In the genomic region with DNA sequence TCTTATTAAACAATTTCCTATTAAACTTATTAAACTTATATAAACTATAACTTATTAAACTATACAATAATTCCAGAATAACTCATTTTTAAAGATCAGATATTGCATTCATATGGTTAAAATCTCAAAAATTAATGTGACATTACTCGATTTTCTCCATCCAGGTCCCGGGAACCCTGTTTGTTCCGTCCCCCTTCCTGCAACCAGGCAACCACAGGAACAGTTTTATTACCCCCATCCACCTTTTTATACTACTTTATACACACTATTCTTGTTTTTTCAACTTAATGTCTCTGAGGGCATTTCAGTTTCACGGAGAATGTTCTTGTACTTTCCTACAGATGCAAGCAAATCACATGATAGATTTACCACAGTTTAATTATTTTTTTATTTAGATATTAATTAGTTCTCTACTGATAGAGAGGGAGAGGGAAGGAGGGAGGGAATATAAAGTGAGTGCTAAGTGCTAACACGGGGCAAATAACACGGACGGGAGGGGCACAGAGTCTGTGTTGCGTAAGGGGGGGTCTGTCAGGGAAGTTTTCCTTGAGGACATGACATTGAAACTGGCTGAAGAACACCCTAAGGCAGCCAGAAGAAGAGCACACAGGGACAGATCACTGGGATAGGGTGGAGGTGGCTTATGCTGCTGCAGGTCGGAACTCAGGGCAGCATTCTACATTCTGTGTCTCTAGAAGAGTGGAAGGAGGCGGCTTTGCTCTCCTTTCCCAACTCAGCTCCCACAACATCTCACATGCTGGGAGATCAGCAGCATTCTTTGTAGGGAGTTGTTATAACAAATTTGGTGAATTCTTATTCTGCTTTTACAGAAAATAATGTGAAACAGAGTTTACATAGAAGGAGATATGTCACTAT, we compare ENCODE assay signal across 1 cellular context.
TF ChIP-seq lines count a peak whose summit lies in the region.

No MANE protein-coding gene starts in this region.

TF ChIP-seq in GM23338, 12 proteins besides CTCF, POLR2A, EP300 and RAD21 (continued from another document):
- TF ChIP-seq ZNF462 (CRISPR knock-in tag; IDR thresholded peaks at IDR 0.05): no peak
- no peak for TF ChIP-seq ZNF114 (CRISPR knock-in tag; IDR thresholded peaks at IDR 0.05)
TF ChIP-seq in GM23338: peak in this region for 0.
